In genomic region chr1:64679177-64679576, GRCh38 we compare ENCODE assay signal across 30 cellular contexts.
"Had no signal": no experiment of that assay in that cellular context is flagged by ENCODE, and none has a peak within 500 bp of the region (broad histone marks: within the 10 kb centered on the region; RNA-seq: fewer than 3 reads in every experiment).

No MANE protein-coding gene starts in this region.

- H3K4me1 ChIP-seq: esophagus squamous epithelium, gastroesophageal sphincter, pancreas, prostate gland, uterus had no signal

- DNase-seq: activated CD4-positive, alpha-beta T cell treated with anti-CD3 and anti-CD28 coated beads for 4 hours; activated CD4-positive, alpha-beta T cell treated with anti-CD3 and anti-CD28 coated beads, Interleukin-2, amount 50 U/mL, for 4 hours; activated naive CD4-positive, alpha-beta T cell; activated T-cell treated with anti-CD3 and anti-CD28 coated beads for 4 hours; activated T-cell treated with anti-CD3 and anti-CD28 coated beads, Interleukin-2, amount 50 U/mL, for 72 hours; aorta; dermis blood vessel endothelial cell; effector CD4-positive, alpha-beta T cell; esophagus squamous epithelium; kidney; naive B cell; pancreas; retina; sigmoid colon; small intestine; stimulated activated CD4-positive, alpha-beta T cell treated with anti-CD3 and anti-CD28 coated beads, Interleukin-4, amount 100 ng/mL, for 24 hours; uterus had no signal

- H3K9me3 Mint-ChIP-seq: activated naive CD4-positive, alpha-beta T cell treated with anti-CD3 and anti-CD28 coated beads, Interleukin-2, amount 50 U/mL, for 72 hours; activated T-cell treated with anti-CD3 and anti-CD28 coated beads, Interleukin-2, amount 50 U/mL, for 72 hours; central memory CD8-positive, alpha-beta T cell; mesothelial cell of epicardium; naive B cell; stimulated activated effector memory CD8-positive, alpha-beta T cell treated with anti-CD3 and anti-CD28 coated beads, Interleukin-12 subunit alpha, Interleukin-12 subunit beta, amount 100 ng/mL, for 72 hours; stimulated activated naive CD8-positive, alpha-beta T cell treated with anti-CD3 and anti-CD28 coated beads, Interleukin-15, Interleukin-2, amounts not matched to agents 100 ng/mL and 50 ng/mL, for 24 hours; T-helper 2 cell treated with Interferon-gamma antibody and Interleukin-4, amounts not matched to agents 5 μg/mL and 100 μg/mL, for 36 hours; type B pancreatic cell had no signal

- H3K4me3 ChIP-seq: esophagus squamous epithelium, gastroesophageal sphincter, pancreas, prostate gland, sigmoid colon, thoracic aorta, uterus had no signal

- H3K36me3 ChIP-seq: prostate gland, uterus had no signal

- H3K4me1 Mint-ChIP-seq: central memory CD8-positive, alpha-beta T cell; mesothelial cell of epicardium; stimulated activated effector memory CD8-positive, alpha-beta T cell treated with anti-CD3 and anti-CD28 coated beads, Interleukin-12 subunit alpha, Interleukin-12 subunit beta, amount 100 ng/mL, for 72 hours had no signal

- H3K27me3 ChIP-seq: esophagus squamous epithelium, gastroesophageal sphincter, pancreas, sigmoid colon, uterus had no signal

- H3K27me3 Mint-ChIP-seq: naive B cell; stimulated activated naive CD8-positive, alpha-beta T cell treated with anti-CD3 and anti-CD28 coated beads, Interleukin-15, Interleukin-2, amounts not matched to agents 100 ng/mL and 50 ng/mL, for 24 hours; type B pancreatic cell had no signal

- FAIRE-seq: endometrium, kidney, pancreas, small intestine had no signal

- H3K36me3 Mint-ChIP-seq: activated naive CD4-positive, alpha-beta T cell treated with anti-CD3 and anti-CD28 coated beads, Interleukin-2, amount 50 U/mL, for 72 hours; naive B cell; stimulated activated effector memory CD8-positive, alpha-beta T cell treated with anti-CD3 and anti-CD28 coated beads, Interleukin-12 subunit alpha, Interleukin-12 subunit beta, amount 100 ng/mL, for 72 hours had no signal

- ATAC-seq: activated naive CD4-positive, alpha-beta T cell treated with anti-CD3 and anti-CD28 coated beads, Interleukin-2, amount 50 U/mL, for 72 hours; activated T-cell treated with anti-CD3 and anti-CD28 coated beads, Interleukin-2, amount 50 U/mL, for 72 hours; gastroesophageal sphincter; stimulated activated effector memory CD8-positive, alpha-beta T cell treated with anti-CD3 and anti-CD28 coated beads, Interleukin-12 subunit alpha, Interleukin-12 subunit beta, amount 100 ng/mL, for 72 hours had no signal

- H3K9me3 ChIP-seq: esophagus squamous epithelium, gastroesophageal sphincter, pancreas, prostate gland, sigmoid colon, thoracic aorta, uterus had no signal

- H3K27ac ChIP-seq: epithelial cell of prostate, esophagus squamous epithelium, gastroesophageal sphincter, pancreas, prostate gland, sigmoid colon, thoracic aorta, uterus, VCaP had no signal

- H3K27ac Mint-ChIP-seq: activated T-cell treated with anti-CD3 and anti-CD28 coated beads, Interleukin-2, amount 50 U/mL, for 72 hours; mesothelial cell of epicardium; stimulated activated effector memory CD8-positive, alpha-beta T cell treated with anti-CD3 and anti-CD28 coated beads, Interleukin-12 subunit alpha, Interleukin-12 subunit beta, amount 100 ng/mL, for 72 hours; stimulated activated naive CD8-positive, alpha-beta T cell treated with anti-CD3 and anti-CD28 coated beads, Interleukin-15, Interleukin-2, amounts not matched to agents 100 ng/mL and 50 ng/mL, for 24 hours; T-helper 2 cell treated with Interferon-gamma antibody and Interleukin-4, amounts not matched to agents 5 μg/mL and 100 μg/mL, for 36 hours; type B pancreatic cell had no signal

- H3K4me3 Mint-ChIP-seq: activated T-cell treated with anti-CD3 and anti-CD28 coated beads, Interleukin-2, amount 50 U/mL, for 72 hours; central memory CD8-positive, alpha-beta T cell; mesothelial cell of epicardium; naive B cell; stimulated activated effector memory CD8-positive, alpha-beta T cell treated with anti-CD3 and anti-CD28 coated beads, Interleukin-12 subunit alpha, Interleukin-12 subunit beta, amount 100 ng/mL, for 72 hours; stimulated activated naive CD8-positive, alpha-beta T cell treated with anti-CD3 and anti-CD28 coated beads, Interleukin-15, Interleukin-2, amounts not matched to agents 100 ng/mL and 50 ng/mL, for 24 hours; T-helper 2 cell treated with Interferon-gamma antibody and Interleukin-4, amounts not matched to agents 5 μg/mL and 100 μg/mL, for 36 hours; type B pancreatic cell had no signal
